In the genomic region with DNA sequence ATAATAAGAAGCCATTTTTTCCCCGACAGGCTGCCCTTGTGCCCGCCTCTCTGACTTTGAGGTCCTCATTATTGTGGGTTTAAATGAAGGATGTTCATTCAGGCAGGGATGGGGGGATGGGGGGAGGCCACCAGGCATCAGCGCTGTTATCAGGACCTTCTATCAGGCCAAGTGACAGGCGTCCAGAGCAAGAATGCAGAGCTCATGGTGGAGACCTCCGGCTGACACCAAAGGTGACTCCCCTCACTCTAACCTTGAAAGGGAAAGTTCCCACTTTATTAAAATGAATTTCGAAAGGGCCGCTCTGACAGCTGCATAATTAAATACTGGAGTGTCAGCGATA, we compare ENCODE assay signal across 19 cellular contexts.
DNase-seq lines count a peak whose midpoint lies in the region; ATAC-seq and TF ChIP-seq lines count a peak whose summit lies in the region.
"Had no signal": no experiment of that assay in that cellular context is flagged by ENCODE, and none has a peak within 500 bp of the region (broad histone marks: within the 10 kb centered on the region; RNA-seq: fewer than 3 reads in every experiment).

No MANE protein-coding gene starts in this region.

- H3K27ac ChIP-seq in upper lobe of right lung (peak overlapping the region; percentile 30), ascending aorta (no peak overlapping the region)
- H3K27ac ChIP-seq: ovary had no signal

- H3K27ac Mint-ChIP-seq in activated naive CD8-positive, alpha-beta T cell treated with anti-CD3 and anti-CD28 coated beads, Interleukin-2, amount 10 ng/mL, durations not matched to agents 7 days and 5 days: no peak overlapping the region
- H3K27ac Mint-ChIP-seq in activated naive CD8-positive, alpha-beta T cell treated with anti-CD3 and anti-CD28 coated beads, Interleukin-2, amount 50 U/mL, for 24 hours: no peak overlapping the region
- no peak overlapping the region for H3K27ac Mint-ChIP-seq in activated T-helper 17 cell treated with anti-CD3 and anti-CD28 coated beads, Interleukin-2, amount 50 U/mL, for 72 hours
- H3K27ac Mint-ChIP-seq in natural killer cell: peak overlapping the region; percentile 40 to 69

- peaks cover 4% of the 10 kb centered on the region for H3K36me3 Mint-ChIP-seq in activated naive CD8-positive, alpha-beta T cell treated with anti-CD3 and anti-CD28 coated beads, Interleukin-2, amount 10 ng/mL, durations not matched to agents 7 days and 5 days
- H3K36me3 Mint-ChIP-seq in activated naive CD8-positive, alpha-beta T cell treated with anti-CD3 and anti-CD28 coated beads, Interleukin-2, amount 50 U/mL, for 24 hours (ENCODE audit: low read depth): peaks cover 6% of the 10 kb centered on the region
- H3K36me3 Mint-ChIP-seq in activated T-helper 17 cell treated with anti-CD3 and anti-CD28 coated beads, Interleukin-2, amount 50 U/mL, for 72 hours (ENCODE audit: low read depth): no peaks in the 10 kb centered on the region
- peaks cover 7% of the 10 kb centered on the region for H3K36me3 Mint-ChIP-seq in natural killer cell

- ATAC-seq in activated naive CD8-positive, alpha-beta T cell treated with anti-CD3 and anti-CD28 coated beads, Interleukin-2, amount 10 ng/mL, durations not matched to agents 7 days and 5 days (ENCODE audit: low read depth): no peak
- ATAC-seq in activated naive CD8-positive, alpha-beta T cell treated with anti-CD3 and anti-CD28 coated beads, Interleukin-2, amount 50 U/mL, for 24 hours: no peak
- no peak for ATAC-seq in activated T-helper 17 cell treated with anti-CD3 and anti-CD28 coated beads, Interleukin-2, amount 50 U/mL, for 72 hours (replicated peaks)
- ATAC-seq in natural killer cell (no peak), upper lobe of right lung (no peak), GM18858 (IDR thresholded peaks at IDR 0.05; ENCODE audit: unreplicated experiment) (no peak)

- no peak overlapping the region for H3K4me3 ChIP-seq in upper lobe of right lung
- H3K4me3 ChIP-seq in ascending aorta: no peak overlapping the region
- H3K4me3 ChIP-seq: GM12878, ovary had no signal

- peaks cover 16% of the 10 kb centered on the region for H3K4me1 Mint-ChIP-seq in activated naive CD8-positive, alpha-beta T cell treated with anti-CD3 and anti-CD28 coated beads, Interleukin-2, amount 10 ng/mL, durations not matched to agents 7 days and 5 days
- peaks cover 15% of the 10 kb centered on the region for H3K4me1 Mint-ChIP-seq in activated naive CD8-positive, alpha-beta T cell treated with anti-CD3 and anti-CD28 coated beads, Interleukin-2, amount 50 U/mL, for 24 hours
- H3K4me1 Mint-ChIP-seq in activated T-helper 17 cell treated with anti-CD3 and anti-CD28 coated beads, Interleukin-2, amount 50 U/mL, for 72 hours: peaks cover 10% of the 10 kb centered on the region
- H3K4me1 Mint-ChIP-seq in natural killer cell: peaks cover 26 to 27% of the 10 kb centered on the region in 2 donors

- H3K27me3 ChIP-seq in upper lobe of right lung (no peaks in the 10 kb centered on the region), ascending aorta (no peaks in the 10 kb centered on the region)
- H3K27me3 ChIP-seq: MG63, ovary had no signal

- TF ChIP-seq CTCF in natural killer cell (IDR thresholded peaks at IDR 0.05) (no peak), upper lobe of right lung (IDR thresholded peaks at IDR 0.05) (no peak), ascending aorta (IDR thresholded peaks at IDR 0.05) (no peak)

- peaks cover 8% of the 10 kb centered on the region for H3K4me1 ChIP-seq in upper lobe of right lung
- H3K4me1 ChIP-seq in ascending aorta: no peaks in the 10 kb centered on the region

- intact Hi-C loops in natural killer cell (cut with micrococcal nuclease) (no loop called here), upper lobe of right lung (cut with DNase I) (no loop called here), ascending aorta (cut with DNase I) (no loop called here)

- H3K27me3 Mint-ChIP-seq in activated naive CD8-positive, alpha-beta T cell treated with anti-CD3 and anti-CD28 coated beads, Interleukin-2, amount 10 ng/mL, durations not matched to agents 7 days and 5 days: no peaks in the 10 kb centered on the region
- no peaks in the 10 kb centered on the region for H3K27me3 Mint-ChIP-seq in activated naive CD8-positive, alpha-beta T cell treated with anti-CD3 and anti-CD28 coated beads, Interleukin-2, amount 50 U/mL, for 24 hours
- no peaks in the 10 kb centered on the region for H3K27me3 Mint-ChIP-seq in activated T-helper 17 cell treated with anti-CD3 and anti-CD28 coated beads, Interleukin-2, amount 50 U/mL, for 72 hours
- no peaks in the 10 kb centered on the region for H3K27me3 Mint-ChIP-seq in natural killer cell (ENCODE audit: low read depth in 2 of 2)
- H3K27me3 Mint-ChIP-seq: activated CD4-positive, alpha-beta T cell treated with anti-CD3 and anti-CD28 coated beads for 36 hours had no signal

- POLR2A ChIA-PET in activated naive CD8-positive, alpha-beta T cell treated with anti-CD3 and anti-CD28 coated beads, Interleukin-2, amount 10 ng/mL, durations not matched to agents 7 days and 5 days (lab: Charles Lee): interaction anchor here (0.7 to 1.4 kb wide), 2 partner anchors 11 to 52 kb away, joined by 4 read pairs; no protein-coding TSS in a partner anchor

- peaks cover 7% of the 10 kb centered on the region for H3K9me3 Mint-ChIP-seq in activated naive CD8-positive, alpha-beta T cell treated with anti-CD3 and anti-CD28 coated beads, Interleukin-2, amount 10 ng/mL, durations not matched to agents 7 days and 5 days
- H3K9me3 Mint-ChIP-seq in activated naive CD8-positive, alpha-beta T cell treated with anti-CD3 and anti-CD28 coated beads, Interleukin-2, amount 50 U/mL, for 24 hours: peaks cover 7% of the 10 kb centered on the region
- peaks cover 6% of the 10 kb centered on the region for H3K9me3 Mint-ChIP-seq in activated T-helper 17 cell treated with anti-CD3 and anti-CD28 coated beads, Interleukin-2, amount 50 U/mL, for 72 hours
- H3K9me3 Mint-ChIP-seq in natural killer cell: no peaks in the 10 kb centered on the region

- no peaks in the 10 kb centered on the region for H3K36me3 ChIP-seq in upper lobe of right lung
- no peaks in the 10 kb centered on the region for H3K36me3 ChIP-seq in ascending aorta
- H3K36me3 ChIP-seq: MG63, ovary had no signal

- H3K4me3 Mint-ChIP-seq in activated naive CD8-positive, alpha-beta T cell treated with anti-CD3 and anti-CD28 coated beads, Interleukin-2, amount 10 ng/mL, durations not matched to agents 7 days and 5 days: peak overlapping the region; percentile 50
- no peak overlapping the region for H3K4me3 Mint-ChIP-seq in activated naive CD8-positive, alpha-beta T cell treated with anti-CD3 and anti-CD28 coated beads, Interleukin-2, amount 50 U/mL, for 24 hours
- H3K4me3 Mint-ChIP-seq in activated T-helper 17 cell treated with anti-CD3 and anti-CD28 coated beads, Interleukin-2, amount 50 U/mL, for 72 hours: peak overlapping the region; percentile 65
- peak overlapping the region; percentile 91 for H3K4me3 Mint-ChIP-seq in natural killer cell

- H3K9me3 ChIP-seq in upper lobe of right lung: no peaks in the 10 kb centered on the region
- peaks cover 0 to 5% of the 10 kb centered on the region in 2 donors for H3K9me3 ChIP-seq in ascending aorta
- H3K9me3 ChIP-seq: MG63, ovary had no signal

- DNase-seq in activated naive CD8-positive, alpha-beta T cell treated with anti-CD3 and anti-CD28 coated beads, Interleukin-2, amount 10 ng/mL, durations not matched to agents 7 days and 5 days: no peak
- no peak for DNase-seq in activated naive CD8-positive, alpha-beta T cell treated with anti-CD3 and anti-CD28 coated beads, Interleukin-2, amount 50 U/mL, for 24 hours
- DNase-seq in natural killer cell (no peak), upper lobe of right lung (no peak), NCI-H2107 (lab: John Stamatoyannopoulos, UW) (no peak), ascending aorta (ENCODE audit: low spot score in 2 of 2) (no peak)
- DNase-seq: activated CD8-positive, alpha-beta memory T cell treated with anti-CD3 and anti-CD28 coated beads, Interleukin-2, amount 50 U/mL, for 4 hours; activated naive CD4-positive, alpha-beta T cell treated with Interleukin-2 at 50 U/mL for 16 hours; glutamatergic neuron; HCEC 1CT; IMR-90; NCI-H187; ovary; stimulated activated naive CD4-positive, alpha-beta T cell treated with Interleukin-2 at 50 U/mL for 16 hours had no signal

Comparison
In these comparisons a context has a peak if more than half of its experiments do, and no peak if none do; other contexts are left out.
1. H3K27ac Mint-ChIP-seq: peak in natural killer cell (2 of 2); none in activated naive CD8-positive, alpha-beta T cell treated with anti-CD3 and anti-CD28 coated beads, Interleukin-2, amount 10 ng/mL, durations not matched to agents 7 days and 5 days (single experiment), activated naive CD8-positive, alpha-beta T cell treated with anti-CD3 and anti-CD28 coated beads, Interleukin-2, amount 50 U/mL, for 24 hours (single experiment) and activated T-helper 17 cell treated with anti-CD3 and anti-CD28 coated beads, Interleukin-2, amount 50 U/mL, for 72 hours (single experiment).